ENCODE assay signal across 10 cellular contexts in genomic region chr4:8035371-8035780, GRCh38.
DNase-seq lines count a peak whose midpoint lies in the region; ATAC-seq and TF ChIP-seq lines count a peak whose summit lies in the region.
"Had no signal": no experiment of that assay in that cellular context is flagged by ENCODE, and none has a peak within 500 bp of the region (broad histone marks: within the 10 kb centered on the region; RNA-seq: fewer than 3 reads in every experiment).

No MANE protein-coding gene starts in this region.

- no peak overlapping the region for H3K4me2 ChIP-seq in neuronal stem cell (ENCODE audit: insufficient read depth, low read length, poor library complexity, severe bottlenecking)

- H2AK5ac ChIP-seq in neuronal stem cell (ENCODE audit: low read depth, low read length): no peak overlapping the region

- no peak overlapping the region for H4K8ac ChIP-seq in neuronal stem cell (ENCODE audit: low read depth, low read length)

- H4K91ac ChIP-seq in neuronal stem cell (ENCODE audit: low read depth, low read length, poor library complexity): no peak overlapping the region

- peak overlapping the region; percentile 27 for H3K18ac ChIP-seq in neuronal stem cell (ENCODE audit: low read length)

- peak overlapping the region; percentile 24 for H3K4me3 Mint-ChIP-seq in activated T-helper 17 cell treated with anti-CD3 and anti-CD28 coated beads, Interleukin-2, amount 50 U/mL, for 72 hours
- H3K4me3 Mint-ChIP-seq: neural crest cell had no signal

- WGBS in neuronal stem cell (ENCODE audit: extremely low coverage in 2 of 2, insufficient read length in 2 of 2, insufficient replicate concordance in 1 of 2), 2 donors: no CpG with 5 or more reads among the region's 13 CpGs
- WGBS in aorta, 2 donors: 54 to 64% methylated on average over 13 of the region's 13 CpGs

- no peaks in the 10 kb centered on the region for H3K27me3 ChIP-seq in neuronal stem cell (ENCODE audit: control insufficient read depth in 3 of 3, insufficient read depth in 3 of 3, low read depth in 1 of 3, low read length in 3 of 3)
- H3K27me3 ChIP-seq in aorta (ENCODE audit: control insufficient read depth in 1 of 2, insufficient read depth in 2 of 2, low read length in 1 of 2): no peaks in the 10 kb centered on the region

- no peak overlapping the region for H2BK15ac ChIP-seq in neuronal stem cell (ENCODE audit: low read length)

- peak overlapping the region; percentile 49 for H3K14ac ChIP-seq in neuronal stem cell (ENCODE audit: low read length)

- peaks cover 7% of the 10 kb centered on the region in 2 donors for H3K4me1 ChIP-seq in neuronal stem cell (ENCODE audit: control insufficient read depth in 2 of 2, insufficient read depth in 1 of 2, low read depth in 1 of 2, low read length in 2 of 2)
- H3K4me1 ChIP-seq in aorta (ENCODE audit: control insufficient read depth in 1 of 2, insufficient read depth in 2 of 2, low read length in 2 of 2): no peaks in the 10 kb centered on the region
- H3K4me1 ChIP-seq: foreskin keratinocyte had no signal

- peak overlapping the region; percentile 56 for H2AFZ ChIP-seq in neuronal stem cell (ENCODE audit: low read length)

- H3K27me3 Mint-ChIP-seq in activated T-helper 17 cell treated with anti-CD3 and anti-CD28 coated beads, Interleukin-2, amount 50 U/mL, for 72 hours: peaks cover 4% of the 10 kb centered on the region

- H3K9ac ChIP-seq in neuronal stem cell (ENCODE audit: low read depth, low read length, poor library complexity): no peak overlapping the region

- no peak overlapping the region for H3K4me3 ChIP-seq in neuronal stem cell (ENCODE audit: low read length in 2 of 2)
- H3K4me3 ChIP-seq in aorta (ENCODE audit: low read length in 2 of 2): no peak overlapping the region
- H3K4me3 ChIP-seq in foreskin fibroblast (ENCODE audit: low read depth in 1 of 2, low read length in 2 of 2): no peak overlapping the region

- peak; percentile 56 for ATAC-seq in activated T-helper 17 cell treated with anti-CD3 and anti-CD28 coated beads, Interleukin-2, amount 50 U/mL, for 72 hours (replicated peaks)
- ATAC-seq in GM21723 (IDR thresholded peaks at IDR 0.05; ENCODE audit: unreplicated experiment) (no peak), aorta (ENCODE audit: low FRiP score) (no peak)
- ATAC-seq: foreskin keratinocyte had no signal

- H3K36me3 ChIP-seq in neuronal stem cell (replicated peaks in 1 of 2; ENCODE audit: control insufficient read depth in 2 of 2, insufficient read depth in 2 of 2, low read length in 2 of 2) (no peaks in the 10 kb centered on the region), aorta (ENCODE audit: control insufficient read depth in 1 of 2, insufficient read depth in 2 of 2, low read length in 1 of 2) (peaks cover 0 to 2% of the 10 kb centered on the region in 2 donors)

- peak overlapping the region; percentile 74 for H3K27ac Mint-ChIP-seq in activated T-helper 17 cell treated with anti-CD3 and anti-CD28 coated beads, Interleukin-2, amount 50 U/mL, for 72 hours

- H2BK5ac ChIP-seq in neuronal stem cell (ENCODE audit: low read length): peak overlapping the region; percentile 17

- H2BK12ac ChIP-seq in neuronal stem cell (ENCODE audit: low read length): no peak overlapping the region

- H2BK120ac ChIP-seq in neuronal stem cell (ENCODE audit: low read depth, low read length): no peak overlapping the region

- intact Hi-C loops in aorta (cut with DNase I): no loop called here

- H3K27ac ChIP-seq in neuronal stem cell (replicated peaks; ENCODE audit: low read length) (no peak overlapping the region), aorta (ENCODE audit: low read depth in 1 of 2, low read length in 2 of 2) (no peak overlapping the region)
- H3K27ac ChIP-seq: foreskin keratinocyte had no signal

- H3K23ac ChIP-seq in neuronal stem cell (ENCODE audit: low read depth, low read length, poor library complexity): peak overlapping the region; percentile 8

- no peaks in the 10 kb centered on the region for H3K9me3 Mint-ChIP-seq in activated T-helper 17 cell treated with anti-CD3 and anti-CD28 coated beads, Interleukin-2, amount 50 U/mL, for 72 hours
- H3K9me3 Mint-ChIP-seq: neural crest cell had no signal

- H3K4ac ChIP-seq in neuronal stem cell (ENCODE audit: low read length): no peak overlapping the region

- no peaks in the 10 kb centered on the region for H3K36me3 Mint-ChIP-seq in activated T-helper 17 cell treated with anti-CD3 and anti-CD28 coated beads, Interleukin-2, amount 50 U/mL, for 72 hours (ENCODE audit: low read depth)

- H3K9me3 ChIP-seq in neuronal stem cell (replicated peaks in 1 of 2; ENCODE audit: control insufficient read depth in 2 of 2, insufficient read depth in 1 of 2, low read depth in 1 of 2, low read length in 2 of 2): peaks cover 0 to 6% of the 10 kb centered on the region in 2 donors
- no peaks in the 10 kb centered on the region for H3K9me3 ChIP-seq in aorta (ENCODE audit: control insufficient read depth, low read length)

- peaks cover 9% of the 10 kb centered on the region for H3K4me1 Mint-ChIP-seq in activated T-helper 17 cell treated with anti-CD3 and anti-CD28 coated beads, Interleukin-2, amount 50 U/mL, for 72 hours

- peaks cover 4% of the 10 kb centered on the region for H3K79me1 ChIP-seq in neuronal stem cell (ENCODE audit: low read depth, low read length)

- TF ChIP-seq CTCF in foreskin fibroblast (IDR thresholded peaks at IDR 0.05; ENCODE audit: low read depth, low read length): no peak

- DNase-seq in ELR (ENCODE audit: low read depth) (peak; percentile 56), NAMALWA (ENCODE audit: low spot score) (peak; percentile 46), neuronal stem cell (ENCODE audit: low spot score) (no peak), ecto neural progenitor cell (ENCODE audit: low spot score) (no peak), aorta (no peak), foreskin fibroblast (no peak)
- DNase-seq: foreskin keratinocyte had no signal

Comparison
In these comparisons a context has a peak if more than half of its experiments do, and no peak if none do; other contexts are left out.
1. DNase-seq: peak in ELR (single experiment) and NAMALWA (single experiment); none in neuronal stem cell (single experiment), ecto neural progenitor cell (single experiment), aorta (0 of 2) and foreskin fibroblast (0 of 2).